ENCODE assay signal across 10 cellular contexts in genomic region chr5:147404706-147405105, GRCh38.
DNase-seq lines count a peak whose midpoint lies in the region; ATAC-seq and TF ChIP-seq lines count a peak whose summit lies in the region.
"Had no signal": no experiment of that assay in that cellular context is flagged by ENCODE, and none has a peak within 500 bp of the region (broad histone marks: within the 10 kb centered on the region; RNA-seq: fewer than 3 reads in every experiment).

No MANE protein-coding gene starts in this region.

- H3K36me3 ChIP-seq in adrenal gland (replicated peaks in 1 of 2) (no peaks in the 10 kb centered on the region), sigmoid colon (peaks cover 15 to 71% (median 24%) of the 10 kb centered on the region in 4 donors)

- H3K27me3 ChIP-seq in adrenal gland (no peaks in the 10 kb centered on the region), sigmoid colon (no peaks in the 10 kb centered on the region)

- H3K4me1 ChIP-seq in adrenal gland (replicated peaks in 1 of 2): peaks cover 26 to 29% of the 10 kb centered on the region in 2 donors
- H3K4me1 ChIP-seq in sigmoid colon: peaks cover 2 to 83% (median 53%) of the 10 kb centered on the region in 4 donors

- H3K27ac ChIP-seq in adrenal gland: peak overlapping the region in 4 of 5 donors; percentile 62 to 86 (median 76)
- H3K27ac ChIP-seq in sigmoid colon: peak overlapping the region; percentile 77 to 94 (median 89)

- no peak for DNase-seq in adrenal gland
- DNase-seq in sigmoid colon: no peak
- no peak for DNase-seq in NCI-H774 (lab: John Stamatoyannopoulos, UW)
- no peak for DNase-seq in NCI-H2081 treated with DMSO at 0.1 percent for 48 hours (lab: John Stamatoyannopoulos, UW)
- DNase-seq in LoVo (ENCODE audit: low spot score): no peak
- DNase-seq in NCI-H1694 treated with DMSO at 0.1 percent for 48 hours (lab: John Stamatoyannopoulos, UW): no peak
- DNase-seq: DND-41, T-helper 1 cell had no signal

- TF ChIP-seq EP300 in sigmoid colon (IDR thresholded peaks at IDR 0.05): no peak

- intact Hi-C loops in adrenal gland (cut with DNase I): no loop called here
- intact Hi-C loops in sigmoid colon (cut with DNase I): loop anchor here (2.0 to 5.0 kb wide), 3 partner anchors 48 to 153 kb away; no protein-coding TSS in a partner anchor

- H3K9me3 ChIP-seq in adrenal gland (replicated peaks in 1 of 3): no peaks in the 10 kb centered on the region
- H3K9me3 ChIP-seq in sigmoid colon: no peaks in the 10 kb centered on the region

- H3K4me3 ChIP-seq in adrenal gland: no peak overlapping the region
- H3K4me3 ChIP-seq in sigmoid colon: no peak overlapping the region

- TF ChIP-seq POLR2A in adrenal gland (IDR thresholded peaks at IDR 0.05) (no peak), sigmoid colon (IDR thresholded peaks at IDR 0.05) (no peak)

- peak; percentile 20 for ATAC-seq in GM19035 (IDR thresholded peaks at IDR 0.05; ENCODE audit: unreplicated experiment)
- peak; percentile 19 for ATAC-seq in HG02885 (IDR thresholded peaks at IDR 0.05; ENCODE audit: poor library complexity, unreplicated experiment)

- TF ChIP-seq CTCF in adrenal gland (IDR thresholded peaks at IDR 0.05): no peak
- no peak for TF ChIP-seq CTCF in sigmoid colon (IDR thresholded peaks at IDR 0.05)

- 91 to 100% (median 97%) methylated on average over 1 of the region's 1 CpG for WGBS in adrenal gland, 4 donors
- WGBS in sigmoid colon, 2 donors: 90 to 92% methylated on average over 1 of the region's 1 CpG
